Comparison of ENCODE assay signal across 13 cellular contexts in genomic region chr6:37495199-37495913, GRCh38. TPM values are rescaled to one million over a fixed set of nuclear protein-coding genes. Genes with fewer than 3 reads are reported as not detected.
A peak's percentile ranks its signal among the peaks of the same experiment; 100 is the strongest.
DNase-seq lines count a peak whose midpoint lies in the region; ATAC-seq and TF ChIP-seq lines count a peak whose summit lies in the region.
"Had no signal": no experiment of that assay in that cellular context is flagged by ENCODE, and none has a peak within 500 bp of the region (broad histone marks: within the 10 kb centered on the region; RNA-seq: fewer than 3 reads in every experiment).

No MANE protein-coding gene starts in this region.

- DNase-seq in activated T-cell treated with anti-CD3 and anti-CD28 coated beads for 48 hours (ENCODE audit: low read depth) = peak; percentile 44
- no peak for DNase-seq in activated T-cell treated with anti-CD3 and anti-CD28 coated beads, Interleukin-2, amount 50 U/mL, for 1 hour
- peak in 2 of 3 experiments; percentile 73 to 92 for DNase-seq in NCI-H1417 (lab: John Stamatoyannopoulos, UW)
- DNase-seq in T-helper 2 cell treated with Interferon-gamma antibody and Interleukin-4, amounts not matched to agents 5 μg/mL and 100 μg/mL, for 36 hours (ENCODE audit: low spot score) = peak; percentile 57
- DNase-seq in progenitor cell of endocrine pancreas (ENCODE audit: low spot score, unreplicated experiment) = no peak
- no peak for DNase-seq in DMS114 treated with DMSO at 0.1 percent for 48 hours (lab: John Stamatoyannopoulos, UW; ENCODE audit: unreplicated experiment)
- DNase-seq: HFFc6, kidney glomerular epithelial cell, midbrain, NCI-H446 treated with DMSO at 0.1 percent for 48 hours had no signal

- H3K4me1 Mint-ChIP-seq in T-helper 2 cell treated with Interferon-gamma antibody and Interleukin-4, amounts not matched to agents 5 μg/mL and 100 μg/mL, for 36 hours (ENCODE audit: low read depth) = peaks cover 45% of the 10 kb centered on the region
- H3K4me1 Mint-ChIP-seq in progenitor cell of endocrine pancreas (ENCODE audit: low read depth) = peaks cover 11% of the 10 kb centered on the region

- H3K4me3 Mint-ChIP-seq in T-helper 2 cell treated with Interferon-gamma antibody and Interleukin-4, amounts not matched to agents 5 μg/mL and 100 μg/mL, for 36 hours = no peak overlapping the region
- H3K4me3 Mint-ChIP-seq in progenitor cell of endocrine pancreas (ENCODE audit: low read depth) = no peak overlapping the region
- H3K4me3 Mint-ChIP-seq: HFFc6, type B pancreatic cell had no signal

- TF ChIP-seq CTCF in progenitor cell of endocrine pancreas (IDR thresholded peaks at IDR 0.05; ENCODE audit: unreplicated experiment) = no peak

- no peaks in the 10 kb centered on the region for H3K27me3 Mint-ChIP-seq in T-helper 2 cell treated with Interferon-gamma antibody and Interleukin-4, amounts not matched to agents 5 μg/mL and 100 μg/mL, for 36 hours (ENCODE audit: low read depth)
- H3K27me3 Mint-ChIP-seq in progenitor cell of endocrine pancreas = no peaks in the 10 kb centered on the region
- H3K27me3 Mint-ChIP-seq: type B pancreatic cell had no signal

- peak overlapping the region; percentile 65 for H3K27ac Mint-ChIP-seq in T-helper 2 cell treated with Interferon-gamma antibody and Interleukin-4, amounts not matched to agents 5 μg/mL and 100 μg/mL, for 36 hours
- H3K27ac Mint-ChIP-seq in progenitor cell of endocrine pancreas = peak overlapping the region; percentile 3
- H3K27ac Mint-ChIP-seq: HFFc6, type B pancreatic cell had no signal

- H3K36me3 Mint-ChIP-seq in T-helper 2 cell treated with Interferon-gamma antibody and Interleukin-4, amounts not matched to agents 5 μg/mL and 100 μg/mL, for 36 hours (ENCODE audit: low read depth) = peaks cover 13% of the 10 kb centered on the region
- H3K36me3 Mint-ChIP-seq in progenitor cell of endocrine pancreas (ENCODE audit: insufficient read depth) = no peaks in the 10 kb centered on the region
- H3K36me3 Mint-ChIP-seq: type B pancreatic cell had no signal

- ATAC-seq in HG03378 (IDR thresholded peaks at IDR 0.05; ENCODE audit: unreplicated experiment) (no peak), HG03196 (IDR thresholded peaks at IDR 0.05; ENCODE audit: unreplicated experiment) (no peak)

- no peaks in the 10 kb centered on the region for H3K9me3 Mint-ChIP-seq in T-helper 2 cell treated with Interferon-gamma antibody and Interleukin-4, amounts not matched to agents 5 μg/mL and 100 μg/mL, for 36 hours
- H3K9me3 Mint-ChIP-seq in progenitor cell of endocrine pancreas (ENCODE audit: low read depth) = no peaks in the 10 kb centered on the region
- H3K9me3 Mint-ChIP-seq: HFFc6, type B pancreatic cell had no signal

RNA-seq across cellular contexts. Expression of gene CCDC167, which starts 4.3 kb away (rescaled TPM):
- total RNA-seq in progenitor cell of endocrine pancreas = 44.1 and 44.9 TPM in 2 replicates

Comparison
In these comparisons a context has a peak if more than half of its experiments do, and no peak if none do; other contexts are left out.
1. DNase-seq: peak in activated T-cell treated with anti-CD3 and anti-CD28 coated beads for 48 hours (single experiment), NCI-H1417 (2 of 3) and T-helper 2 cell treated with Interferon-gamma antibody and Interleukin-4, amounts not matched to agents 5 μg/mL and 100 μg/mL, for 36 hours (single experiment); none in activated T-cell treated with anti-CD3 and anti-CD28 coated beads, Interleukin-2, amount 50 U/mL, for 1 hour (single experiment), progenitor cell of endocrine pancreas (single experiment) and DMS114 treated with DMSO at 0.1 percent for 48 hours (single experiment).